In genomic region chr5:168011096-168011495, GRCh38 we compare ENCODE assay signal across 22 cellular contexts.
DNase-seq lines count a peak whose midpoint lies in the region; ATAC-seq, FAIRE-seq and TF ChIP-seq lines count a peak whose summit lies in the region.
"Had no signal": no experiment of that assay in that cellular context is flagged by ENCODE, and none has a peak within 500 bp of the region (broad histone marks: within the 10 kb centered on the region; RNA-seq: fewer than 3 reads in every experiment).

No MANE protein-coding gene starts in this region.

- H3K36me3 ChIP-seq in left ventricle myocardium inferior = no peaks in the 10 kb centered on the region
- H3K36me3 ChIP-seq in right atrium auricular region = no peaks in the 10 kb centered on the region
- H3K36me3 ChIP-seq in GM23248 (ENCODE audit: low read depth) = no peaks in the 10 kb centered on the region
- no peaks in the 10 kb centered on the region for H3K36me3 ChIP-seq in WERI-Rb-1

- peak overlapping the region; percentile 15 for H3K27ac ChIP-seq in left ventricle myocardium inferior (replicated peaks)
- no peak overlapping the region for H3K27ac ChIP-seq in right atrium auricular region
- H3K27ac ChIP-seq in GM23248 = no peak overlapping the region
- no peak overlapping the region for H3K27ac ChIP-seq in WERI-Rb-1
- H3K27ac ChIP-seq: 22Rv1, BLaER1, C4-2B had no signal

- peaks cover 45% of the 10 kb centered on the region; the same call in 1 of the 2 replicates for H3K79me2 ChIP-seq in GM23248 (ENCODE audit: insufficient read depth)

- 52 to 57% methylated on average over 6 of the region's 6 CpGs for WGBS in GM23248 (ENCODE audit: low coverage in 1 of 2, low lambda C conversion rate in 2 of 2, missing lambda C conversion rate in 2 of 2), 2 experiments

- H3K9ac ChIP-seq in GM23248 = no peak overlapping the region
- H3K9ac ChIP-seq: BLaER1 had no signal

- peaks cover 4% of the 10 kb centered on the region; the same call in 1 of the 2 replicates for H3K9me2 ChIP-seq in GM23248 (ENCODE audit: insufficient read depth)

- intact Hi-C loops in left ventricle myocardium inferior (cut with micrococcal nuclease) (no loop called here), sciatic nerve (cut with DNase I) (no loop called here)

- peaks cover 9% of the 10 kb centered on the region; the same call in 1 of the 2 replicates for H3F3A ChIP-seq in GM23248 (ENCODE audit: insufficient read depth)

- H3K4me3 ChIP-seq in left ventricle myocardium inferior = no peak overlapping the region
- H3K4me3 ChIP-seq in right atrium auricular region = no peak overlapping the region
- H3K4me3 ChIP-seq in GM23248 = no peak overlapping the region
- no peak overlapping the region for H3K4me3 ChIP-seq in WERI-Rb-1 (ENCODE audit: low read depth, low read length)
- H3K4me3 ChIP-seq: BLaER1 had no signal

- H3K4me2 ChIP-seq in GM23248 (ENCODE audit: unreplicated experiment) = no peak overlapping the region
- H3K4me2 ChIP-seq: BLaER1 had no signal

- TF ChIP-seq CTCF in left ventricle myocardium inferior (IDR thresholded peaks at IDR 0.05; ENCODE audit: borderline replicate concordance) = no peak
- no peak for TF ChIP-seq CTCF in right atrium auricular region (IDR thresholded peaks at IDR 0.05)
- TF ChIP-seq CTCF in WERI-Rb-1 (IDR thresholded peaks at IDR 0.05; ENCODE audit: low read depth, low read length) = no peak

- H3K27me3 ChIP-seq in left ventricle myocardium inferior (ENCODE audit: low read depth) (no peaks in the 10 kb centered on the region), right atrium auricular region (no peaks in the 10 kb centered on the region), GM23248 (replicated peaks; ENCODE audit: insufficient read depth) (no peaks in the 10 kb centered on the region), WERI-Rb-1 (ENCODE audit: insufficient read depth, low read depth, severe bottlenecking) (no peaks in the 10 kb centered on the region)
- H3K27me3 ChIP-seq: BLaER1 had no signal

- no peak for DNase-seq in left ventricle myocardium inferior
- DNase-seq in right atrium auricular region (ENCODE audit: low spot score) = no peak
- peak; percentile 25 for DNase-seq in AG20443 (ENCODE audit: low spot score)
- peak; percentile 53 for DNase-seq in GM23248
- no peak for DNase-seq in sciatic nerve (ENCODE audit: low spot score)
- DNase-seq in midbrain (lab: John Stamatoyannopoulos, UW) = no peak
- DNase-seq in WERI-Rb-1 = no peak
- DNase-seq in frontal cortex (ENCODE audit: low spot score in 2 of 2) = no peak
- DNase-seq: Caco-2; CD4-positive, CD25-positive, alpha-beta regulatory T cell; CD8-positive, alpha-beta T cell; DMS153; DND-41; H9; HFFc6 had no signal

- H4K20me1 ChIP-seq in GM23248 (ENCODE audit: insufficient read depth) = no peaks in the 10 kb centered on the region
- H4K20me1 ChIP-seq: BLaER1 had no signal

- FAIRE-seq in frontal cortex (lab: Jason Lieb, UNC) = no peak
- FAIRE-seq: A204.1, G401.6, GM12891, GM18507 had no signal

- H3K4me1 ChIP-seq in left ventricle myocardium inferior (peaks cover 62% of the 10 kb centered on the region), right atrium auricular region (no peaks in the 10 kb centered on the region), GM23248 (ENCODE audit: insufficient read depth) (peaks cover 10% of the 10 kb centered on the region)
- H3K4me1 ChIP-seq: Caco-2 had no signal

- H2AFZ ChIP-seq in GM23248 = no peak overlapping the region

- in situ Hi-C loops in GM23248 (cut with MboI) = no loop called here

- ATAC-seq in sciatic nerve = peak; percentile 33
- ATAC-seq: CD8-positive, alpha-beta T cell had no signal

- no peaks in the 10 kb centered on the region for H3K9me3 ChIP-seq in left ventricle myocardium inferior (replicated peaks)
- no peaks in the 10 kb centered on the region for H3K9me3 ChIP-seq in right atrium auricular region
- H3K9me3 ChIP-seq in GM23248 (ENCODE audit: low read depth) = no peaks in the 10 kb centered on the region
- no peaks in the 10 kb centered on the region for H3K9me3 ChIP-seq in WERI-Rb-1 (ENCODE audit: severe bottlenecking)
- H3K9me3 ChIP-seq: BLaER1, Caco-2 had no signal

Comparison
In these comparisons a context has a peak if more than half of its experiments do, and no peak if none do; other contexts are left out.
1. DNase-seq: peak in AG20443 (single experiment) and GM23248 (single experiment); none in left ventricle myocardium inferior (single experiment), right atrium auricular region (single experiment), sciatic nerve (single experiment), midbrain (single experiment), WERI-Rb-1 (single experiment) and frontal cortex (0 of 2).